8 cellular contexts compared by ENCODE assay signal in the genomic region with DNA sequence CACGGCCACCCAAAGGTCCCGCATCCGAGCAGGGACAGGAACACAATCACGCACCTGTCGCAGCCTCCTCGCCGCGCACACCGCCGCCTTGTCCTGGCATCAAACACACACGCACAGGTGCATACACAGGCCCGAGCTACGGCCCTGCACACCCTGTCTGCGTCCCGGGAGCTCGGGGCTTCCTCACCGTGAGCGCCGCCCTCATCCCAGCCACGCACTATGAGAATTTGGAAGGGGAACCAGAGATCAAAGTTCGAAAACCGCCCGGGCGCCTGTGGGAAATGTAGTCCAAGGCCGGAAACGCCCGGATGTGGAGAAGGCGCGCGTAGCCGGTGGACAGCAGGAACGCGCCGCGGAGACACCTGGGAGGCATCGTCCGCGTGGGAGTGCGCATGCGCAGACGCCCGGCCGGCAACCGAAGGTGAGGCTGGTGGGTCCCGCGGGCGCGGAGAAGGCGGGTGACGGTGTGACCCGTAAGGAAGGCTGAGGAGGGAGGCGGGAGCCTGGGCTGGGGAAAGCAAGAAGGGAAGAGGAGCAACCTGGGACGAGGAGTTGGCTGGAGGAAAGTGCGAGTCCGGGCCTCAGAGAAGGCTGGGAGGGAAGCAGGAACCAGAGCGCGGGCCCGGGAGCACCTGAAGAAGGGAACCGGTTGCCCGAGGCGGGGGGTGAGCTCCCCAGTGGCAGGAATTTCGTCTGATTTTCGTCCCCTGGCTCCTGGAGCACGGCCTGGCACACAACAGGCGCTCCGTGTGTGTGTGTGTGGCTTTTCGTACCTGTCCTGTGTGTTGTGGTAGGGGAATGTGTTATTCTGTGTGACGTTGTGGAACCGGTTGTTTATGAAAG. TPM values are rescaled to one million over a fixed set of nuclear protein-coding genes. Genes with fewer than 3 reads are reported as not detected.
DNase-seq lines count a peak whose midpoint lies in the region; ATAC-seq and TF ChIP-seq lines count a peak whose summit lies in the region.

A gene (plus strand): TSS at position 399 of the 843 bp plus-strand sequence. CDS start 7,256 bp downstream, outside the sequence.

- H3K9me3 ChIP-seq in left ventricle myocardium inferior (replicated peaks): peaks cover 20% of the 10 kb centered on the region
- no peaks in the 10 kb centered on the region for H3K9me3 ChIP-seq in upper lobe of right lung

- DNase-seq in NCI-H146 (lab: John Stamatoyannopoulos, UW) (peak; percentile 98), T-cell (peak; percentile 90 to 99 (median 93)), amygdala (lab: John Stamatoyannopoulos, UW) (peak; percentile 69 to 99 (median 92)), left ventricle myocardium inferior (peak; percentile 98), posterior vena cava (ENCODE audit: low spot score) (peak; percentile 99), upper lobe of right lung (peak; percentile 99)

- H3K36me3 ChIP-seq in left ventricle myocardium inferior: peaks cover 38% of the 10 kb centered on the region
- H3K36me3 ChIP-seq in upper lobe of right lung: peaks cover 26% of the 10 kb centered on the region

- H3K27me3 Mint-ChIP-seq in T-cell: no peaks in the 10 kb centered on the region

- ATAC-seq in HG02763 (IDR thresholded peaks at IDR 0.05; ENCODE audit: unreplicated experiment): peak; percentile 93
- ATAC-seq in T-cell (replicated peaks in 1 of 4): peak; percentile 93 to 97 (median 95)
- ATAC-seq in upper lobe of right lung: peak; percentile 99

- peaks cover 54% of the 10 kb centered on the region for H3K36me3 Mint-ChIP-seq in T-cell

- intact Hi-C loops in left ventricle myocardium inferior (cut with micrococcal nuclease) (no loop called here), posterior vena cava (cut with DNase I) (no loop called here), upper lobe of right lung (cut with DNase I) (no loop called here)

- H3K4me3 ChIP-seq in GM12875 (ENCODE audit: low read depth, low read length) (peak within 1 kb of the TSS; percentile 63), left ventricle myocardium inferior (peak within 1 kb of the TSS; percentile 95), upper lobe of right lung (peak within 1 kb of the TSS; percentile 90)

- POLR2A ChIA-PET in T-cell (lab: Charles Lee): interaction anchor here in 1 of 2 donors (0.6 kb wide), 2 partner anchors 31 to 472 kb away, joined by 3 to 4 read pairs; a partner anchor contains a TSS

- H3K4me3 Mint-ChIP-seq in T-cell: peak within 1 kb of the TSS; percentile 99 to 100 (median 99)

- H3K27ac Mint-ChIP-seq in T-cell: peak within 1 kb of the TSS; percentile 93 to 97

- H3K9me3 Mint-ChIP-seq in T-cell: peaks cover 8 to 21% (median 13%) of the 10 kb centered on the region in 3 donors

- peaks cover 34 to 37% (median 37%) of the 10 kb centered on the region in 3 donors for H3K4me1 Mint-ChIP-seq in T-cell

- H3K27ac ChIP-seq in left ventricle myocardium inferior (replicated peaks): peak within 1 kb of the TSS; percentile 83
- peak within 1 kb of the TSS; percentile 80 for H3K27ac ChIP-seq in upper lobe of right lung

- no peak for TF ChIP-seq CTCF in GM12875 (IDR thresholded peaks at IDR 0.05; ENCODE audit: borderline replicate concordance, insufficient read depth, low read depth, low read length)
- no peak for TF ChIP-seq CTCF in left ventricle myocardium inferior (IDR thresholded peaks at IDR 0.05; ENCODE audit: borderline replicate concordance)
- no peak for TF ChIP-seq CTCF in upper lobe of right lung (IDR thresholded peaks at IDR 0.05)

- H3K4me1 ChIP-seq in left ventricle myocardium inferior: peaks cover 26% of the 10 kb centered on the region
- peaks cover 12% of the 10 kb centered on the region for H3K4me1 ChIP-seq in upper lobe of right lung

- CTCF ChIA-PET in T-cell (lab: Charles Lee): interaction anchor here in 1 of 2 donors (0.5 kb wide), 1 partner anchor 146 kb away, joined by 4 read pairs; no protein-coding TSS in a partner anchor

- H3K27me3 ChIP-seq in left ventricle myocardium inferior (ENCODE audit: low read depth) (no peaks in the 10 kb centered on the region), upper lobe of right lung (no peaks in the 10 kb centered on the region)

RNA-seq across cellular contexts. Expression of the gene that starts here (rescaled TPM):
- total RNA-seq in T-cell (10 to 100 TPM in 4 of 5 donors, 1 to 10 TPM in 1; 8.7 to 19.1 (median 12.6) TPM), left ventricle myocardium inferior (3.8 TPM), posterior vena cava (1 to 10 TPM; 5.5 to 7.8 TPM), upper lobe of right lung (7.7 TPM)

Comparison
In these comparisons a context has a peak if more than half of its experiments do, and no peak if none do; other contexts are left out.
1. Peak in every context shown above with its lines: DNase-seq, ATAC-seq, H3K4me3 ChIP-seq and H3K27ac ChIP-seq.